9 cellular contexts compared by ENCODE assay signal in the genomic region with DNA sequence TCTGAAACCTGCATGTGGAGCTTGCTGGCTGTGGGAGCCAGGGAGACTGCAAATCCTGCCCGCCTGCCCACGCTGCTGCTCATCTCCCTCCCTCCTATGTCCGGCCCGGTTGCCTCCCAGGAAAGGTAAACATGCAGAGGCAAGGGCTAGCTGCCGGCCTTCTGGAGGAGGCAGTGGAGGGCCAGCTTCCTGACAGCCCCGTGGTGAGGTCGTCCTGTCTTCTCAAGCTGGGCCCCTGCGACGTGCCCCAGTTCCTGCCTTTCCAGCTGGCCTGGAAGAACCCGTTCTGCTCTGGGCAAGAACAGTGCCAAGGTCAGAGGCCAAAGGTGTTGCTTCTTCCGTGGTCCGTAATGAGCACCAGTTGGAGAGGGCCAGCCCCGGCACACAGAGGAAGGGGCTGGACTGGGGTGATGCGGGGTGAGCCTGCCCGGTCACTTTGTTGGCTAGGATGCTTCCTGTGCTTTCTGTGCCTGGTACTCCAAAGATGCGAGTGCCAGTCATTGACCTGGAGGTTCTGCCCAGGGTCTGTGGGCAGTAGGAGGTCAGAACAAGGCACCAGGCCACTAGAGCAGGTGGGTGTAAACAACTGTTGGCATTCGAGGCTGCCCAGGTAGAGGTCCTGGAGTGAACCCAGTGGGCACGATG. TPM values are rescaled to one million over a fixed set of nuclear protein-coding genes. Genes with fewer than 3 reads are reported as not detected.
A peak's percentile ranks its signal among the peaks of the same experiment; 100 is the strongest.
DNase-seq lines count a peak whose midpoint lies in the region; ATAC-seq and TF ChIP-seq lines count a peak whose summit lies in the region.
"Had no signal": no experiment of that assay in that cellular context is flagged by ENCODE, and none has a peak within 500 bp of the region (broad histone marks: within the 10 kb centered on the region; RNA-seq: fewer than 3 reads in every experiment).

No MANE protein-coding gene starts in this region.

- H3K79me2 ChIP-seq in neural progenitor cell (ENCODE audit: low read depth), result no peaks in the 10 kb centered on the region

- DNase-seq in A673 (ENCODE audit: low spot score) (no peak), NCI-H2196 treated with DMSO at 0.1 percent for 48 hours (lab: John Stamatoyannopoulos, UW; ENCODE audit: unreplicated experiment) (peak; percentile 50), epithelial cell of prostate (ENCODE audit: low read depth, low spot score) (no peak), neural progenitor cell (ENCODE audit: low spot score) (no peak)
- DNase-seq in CD4-positive, alpha-beta memory T cell, result no peak
- DNase-seq: T1000 had no signal

- H4K20me1 ChIP-seq in neural progenitor cell (ENCODE audit: low read depth), result no peaks in the 10 kb centered on the region

- TF ChIP-seq CTCF in A673 (conservative IDR thresholded peaks at IDR 0.05; ENCODE audit: low read depth, low read length) (no peak), neural progenitor cell (IDR thresholded peaks at IDR 0.05) (no peak)

- intact Hi-C loops in A673 (cut with micrococcal nuclease; ENCODE audit: unreplicated experiment), result no loop called here
- intact Hi-C loops in CD4-positive, alpha-beta memory T cell (cut with micrococcal nuclease), result no loop called here

- H3K27ac ChIP-seq in A673 (ENCODE audit: low read depth, low read length, poor library complexity, severe bottlenecking), result peak overlapping the region; percentile 91
- H3K27ac ChIP-seq in epithelial cell of prostate, result peak overlapping the region; percentile 99
- H3K27ac ChIP-seq in neural progenitor cell, result no peak overlapping the region
- H3K27ac ChIP-seq in CD4-positive, alpha-beta memory T cell (ENCODE audit: low read depth, low read length), result no peak overlapping the region

- H3K27ac Mint-ChIP-seq in neural progenitor cell, result peak overlapping the region; percentile 25
- H3K27ac Mint-ChIP-seq in CD4-positive, alpha-beta memory T cell, result no peak overlapping the region

- H3K9ac ChIP-seq in neural progenitor cell, result no peak overlapping the region

- H2AFZ ChIP-seq in neural progenitor cell (replicated peaks), result no peak overlapping the region

- H3K27me3 ChIP-seq in A673 (replicated peaks; ENCODE audit: insufficient read depth, low read depth, low read length, poor library complexity) (no peaks in the 10 kb centered on the region), neural progenitor cell (no peaks in the 10 kb centered on the region)
- no peaks in the 10 kb centered on the region for H3K27me3 ChIP-seq in CD4-positive, alpha-beta memory T cell (ENCODE audit: insufficient read depth, low read length)

- H3K9me3 Mint-ChIP-seq in neural progenitor cell, result no peaks in the 10 kb centered on the region
- peaks cover 0 to 2% (median 0%) of the 10 kb centered on the region in 8 donors for H3K9me3 Mint-ChIP-seq in CD4-positive, alpha-beta memory T cell

- no peaks in the 10 kb centered on the region for H3K36me3 ChIP-seq in A673 (ENCODE audit: insufficient read depth, low read length, poor library complexity, severe bottlenecking)
- no peaks in the 10 kb centered on the region for H3K36me3 ChIP-seq in neural progenitor cell
- peaks cover 36% of the 10 kb centered on the region for H3K36me3 ChIP-seq in CD4-positive, alpha-beta memory T cell (ENCODE audit: insufficient read depth, low read length)

- ATAC-seq in HG03342 (IDR thresholded peaks at IDR 0.05; ENCODE audit: unreplicated experiment) (no peak), GM18517 (IDR thresholded peaks at IDR 0.05; ENCODE audit: unreplicated experiment) (no peak), HG03039 (IDR thresholded peaks at IDR 0.05; ENCODE audit: unreplicated experiment) (no peak)

- H3K36me3 Mint-ChIP-seq in neural progenitor cell, result peaks cover 4% of the 10 kb centered on the region
- H3K36me3 Mint-ChIP-seq in CD4-positive, alpha-beta memory T cell, result peaks cover 41 to 50% of the 10 kb centered on the region in 2 donors

- H3K4me1 ChIP-seq in A673 (ENCODE audit: insufficient read depth, low read length, poor library complexity, severe bottlenecking) (peaks cover 38% of the 10 kb centered on the region), neural progenitor cell (peaks cover 20% of the 10 kb centered on the region)
- no peaks in the 10 kb centered on the region for H3K4me1 ChIP-seq in CD4-positive, alpha-beta memory T cell (ENCODE audit: insufficient read depth, low read length)

- BruUV-seq in A673 (replicated peaks; lab: Mats Ljungman, UMichigan), result no TSS peak

- no peak overlapping the region for H3K4me3 ChIP-seq in A673 (ENCODE audit: low read depth, low read length, poor library complexity, severe bottlenecking)
- no peak overlapping the region for H3K4me3 ChIP-seq in neural progenitor cell
- no peak overlapping the region for H3K4me3 ChIP-seq in CD4-positive, alpha-beta memory T cell (ENCODE audit: low read length in 2 of 2)

- peaks cover 18% of the 10 kb centered on the region for H3F3A ChIP-seq in neural progenitor cell (ENCODE audit: low read depth)

- peak overlapping the region; percentile 61 for H3K4me3 Mint-ChIP-seq in neural progenitor cell
- H3K4me3 Mint-ChIP-seq in CD4-positive, alpha-beta memory T cell, result no peak overlapping the region

- CTCF ChIA-PET in A673 (lab: Charles Lee), result no interaction called here
- CTCF ChIA-PET in CD4-positive, alpha-beta memory T cell (lab: Charles Lee; ENCODE audit: partially characterized antibody), result no interaction called here

- H3K4me2 ChIP-seq in neural progenitor cell, result no peak overlapping the region

- POLR2A ChIA-PET in A673 (lab: Charles Lee; ENCODE audit: low non-redundant PET), result interaction anchor here (0.9 kb wide), 1 partner anchor 25 kb away, joined by 13 read pairs; a partner anchor contains a TSS
- POLR2A ChIA-PET in CD4-positive, alpha-beta memory T cell (lab: Charles Lee; ENCODE audit: partially characterized antibody), result interaction anchor here (0.5 kb wide), 1 partner anchor 17 kb away, joined by 3 read pairs; no protein-coding TSS in a partner anchor

- peaks cover 13% of the 10 kb centered on the region for H3K27me3 Mint-ChIP-seq in neural progenitor cell (ENCODE audit: insufficient read depth, low read depth)
- no peaks in the 10 kb centered on the region for H3K27me3 Mint-ChIP-seq in CD4-positive, alpha-beta memory T cell

- H3K9me3 ChIP-seq in A673 (ENCODE audit: low read depth, low read length, poor library complexity, severe bottlenecking), result no peaks in the 10 kb centered on the region
- H3K9me3 ChIP-seq in neural progenitor cell (ENCODE audit: low read depth), result no peaks in the 10 kb centered on the region
- no peaks in the 10 kb centered on the region for H3K9me3 ChIP-seq in CD4-positive, alpha-beta memory T cell (ENCODE audit: control insufficient read depth in 1 of 2, low read length in 2 of 2)

- peaks cover 56% of the 10 kb centered on the region for H3K4me1 Mint-ChIP-seq in neural progenitor cell
- H3K4me1 Mint-ChIP-seq in CD4-positive, alpha-beta memory T cell, result peaks cover 5 to 10% (median 7%) of the 10 kb centered on the region in 4 donors

RNA-seq across cellular contexts. Expression of a gene that starts 25.3 kb away (rescaled TPM):
- total RNA-seq in A673 (2021) (18.8 and 25.8 TPM in 2 replicates), neural progenitor cell (ENCODE audit: low replicate concordance) (12.2 and 19.1 TPM in 2 replicates)
- 10 to 100 TPM; 79.8 to 94.2 TPM for total RNA-seq in CD4-positive, alpha-beta memory T cell
- 10 to 100 TPM in 1 of 2 donors, 1 to 10 TPM in 1; 8.5 to 19.9 TPM for polyA plus RNA-seq in CD4-positive, alpha-beta memory T cell

Comparison
In these comparisons a context has a peak if more than half of its experiments do, and no peak if none do; other contexts are left out.
1. H3K27ac ChIP-seq: peak in A673 (single experiment) and epithelial cell of prostate (single experiment); none in neural progenitor cell (single experiment) and CD4-positive, alpha-beta memory T cell (single experiment).